ENCODE assay signal across 9 cellular contexts in genomic region chr1:165645654-165646366, GRCh38. TPM values are rescaled to one million over a fixed set of nuclear protein-coding genes. Genes with fewer than 3 reads are reported as not detected.
DNase-seq lines count a peak whose midpoint lies in the region; ATAC-seq and TF ChIP-seq lines count a peak whose summit lies in the region.
"Had no signal": no experiment of that assay in that cellular context is flagged by ENCODE, and none has a peak within 500 bp of the region (broad histone marks: within the 10 kb centered on the region; RNA-seq: fewer than 3 reads in every experiment).

No MANE protein-coding gene starts in this region.

- 67% methylated on average over 8 of the region's 8 CpGs for WGBS in hepatocyte (ENCODE audit: low lambda C conversion rate, missing lambda C conversion rate)
- 87 to 89% methylated on average over 8 of the region's 8 CpGs for WGBS in thyroid gland, 2 donors

- H3K27me3 ChIP-seq in hepatocyte, result no peaks in the 10 kb centered on the region
- H3K27me3 ChIP-seq in thyroid gland, result no peaks in the 10 kb centered on the region

- H3K9ac ChIP-seq in SK-N-MC (ENCODE audit: insufficient read length), result no peak overlapping the region

- H3K9me3 ChIP-seq in SK-N-MC (ENCODE audit: low read depth, low read length) (no peaks in the 10 kb centered on the region), hepatocyte (ENCODE audit: low read depth) (no peaks in the 10 kb centered on the region), thyroid gland (no peaks in the 10 kb centered on the region)

- H3K4me3 ChIP-seq in SK-N-MC, result peak overlapping the region; percentile 38
- no peak overlapping the region for H3K4me3 ChIP-seq in hepatocyte
- no peak overlapping the region for H3K4me3 ChIP-seq in thyroid gland (replicated peaks in 1 of 3)

- intact Hi-C loops in thyroid gland (cut with DNase I), result no loop called here

- peaks cover 18% of the 10 kb centered on the region for H4K20me1 ChIP-seq in hepatocyte (ENCODE audit: insufficient read depth, poor library complexity, severe bottlenecking)

- H3K27ac ChIP-seq in SK-N-MC (peak overlapping the region; percentile 27; the same call in 1 of the 2 replicates), hepatocyte (peak overlapping the region; percentile 58), thyroid gland (no peak overlapping the region)

- peaks cover 58% of the 10 kb centered on the region for H3K79me2 ChIP-seq in hepatocyte

- no peaks in the 10 kb centered on the region for H3K9me2 ChIP-seq in hepatocyte (replicated peaks; ENCODE audit: insufficient read depth)

- ATAC-seq in GM21381 (IDR thresholded peaks at IDR 0.05; ENCODE audit: unreplicated experiment), result peak; percentile 47

- peak overlapping the region; percentile 46 for H3K4me2 ChIP-seq in hepatocyte

- TF ChIP-seq POLR2A in thyroid gland (IDR thresholded peaks at IDR 0.05), result no peak

- TF ChIP-seq CTCF in hepatocyte (IDR thresholded peaks at IDR 0.05; ENCODE audit: poor library complexity) (no peak), thyroid gland (IDR thresholded peaks at IDR 0.05) (no peak)

- peaks cover 8% of the 10 kb centered on the region for H3K4me1 ChIP-seq in hepatocyte (ENCODE audit: insufficient read depth)
- H3K4me1 ChIP-seq in thyroid gland, result peaks cover 25 to 46% of the 10 kb centered on the region in 2 donors

- H3K36me3 ChIP-seq in SK-N-MC (ENCODE audit: insufficient read depth, low read length) (peaks cover 4% of the 10 kb centered on the region), hepatocyte (replicated peaks; ENCODE audit: insufficient read depth, low read depth) (no peaks in the 10 kb centered on the region), thyroid gland (peaks cover 0 to 1% of the 10 kb centered on the region in 2 donors)

- no peak overlapping the region for H2AFZ ChIP-seq in hepatocyte

- DNase-seq in Daoy (ENCODE audit: low read depth) (peak; percentile 61), SK-N-MC (ENCODE audit: low read depth, low spot score) (peak; percentile 40), hepatocyte (ENCODE audit: low spot score) (peak; percentile 63), retina (no peak), NCI-H2107 (lab: John Stamatoyannopoulos, UW) (no peak), SHP77 (lab: John Stamatoyannopoulos, UW) (no peak), thyroid gland (no peak)
- DNase-seq: stimulated activated CD4-positive, alpha-beta T cell treated with anti-CD3 and anti-CD28 coated beads, Interleukin-4, amount 100 ng/mL, for 1 hour had no signal

RNA-seq across cellular contexts. Expression of gene MGST3, which starts 14.8 kb away (rescaled TPM):
- total RNA-seq in Daoy (2014; rRNA removed; shearing (Covaris generic)), result 107 and 112 TPM in 2 replicates
- total RNA-seq in hepatocyte, result 188 and 206 TPM in 2 replicates
- 470 and 478 TPM in 2 replicates for polyA plus RNA-seq in hepatocyte
- total RNA-seq in thyroid gland, result 100 to 1,000 TPM; 146 to 366 (median 307) TPM

RNA-seq across cellular contexts. Expression of gene ALDH9A1, which starts 52.6 kb away (rescaled TPM):
- 45.1 and 93.6 TPM in 2 replicates for total RNA-seq in Daoy (2014; rRNA removed; shearing (Covaris generic))
- 63.8 and 70.4 TPM in 2 replicates for total RNA-seq in hepatocyte
- polyA plus RNA-seq in hepatocyte, result 57.1 and 58.6 TPM in 2 replicates
- total RNA-seq in thyroid gland, result 100 to 1,000 TPM in 3 of 4 donors, 10 to 100 TPM in 1; 99.7 to 348 (median 192) TPM

Comparison
In these comparisons a context has a peak if more than half of its experiments do, and no peak if none do; other contexts are left out.
1. DNase-seq: peak in Daoy (single experiment), SK-N-MC (single experiment) and hepatocyte (single experiment); none in retina (single experiment), NCI-H2107 (single experiment), SHP77 (0 of 2) and thyroid gland (0 of 2).
2. H3K27ac ChIP-seq: peak in SK-N-MC (single experiment) and hepatocyte (single experiment); none in thyroid gland (0 of 3).